Comparison of ENCODE assay signal across 7 cellular contexts in the genomic region with DNA sequence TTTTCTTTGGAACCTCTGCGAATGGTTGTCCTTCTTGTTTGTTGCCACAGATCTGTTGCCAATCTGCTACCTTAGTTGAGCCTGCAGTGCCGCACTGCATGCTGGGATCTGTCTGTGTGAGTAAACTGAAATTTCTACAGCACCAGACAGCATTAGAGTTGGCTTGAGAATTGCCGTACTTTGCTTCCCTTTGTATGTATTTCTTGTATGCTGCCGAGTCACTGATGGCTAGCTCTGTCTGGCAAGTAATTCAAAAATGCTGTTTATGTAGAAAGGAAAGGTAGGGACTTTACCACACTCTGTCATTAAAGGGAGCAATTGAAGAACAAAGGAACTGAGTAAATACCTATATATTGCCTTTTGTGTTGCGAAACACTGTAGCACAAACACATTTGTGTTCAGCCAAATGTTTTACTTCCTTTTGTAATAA.
DNase-seq lines count a peak whose midpoint lies in the region; ATAC-seq and TF ChIP-seq lines count a peak whose summit lies in the region.

No MANE protein-coding gene starts in this region.

- H3K9me2 ChIP-seq in MM.1S (replicated peaks; ENCODE audit: insufficient read depth, low read length): no peaks in the 10 kb centered on the region

- H3K27ac ChIP-seq in MM.1S (ENCODE audit: low read length): peak overlapping the region; percentile 62; the same call in 1 of the 2 replicates
- H3K27ac ChIP-seq in layer of hippocampus (ENCODE audit: low read depth, low read length): peak overlapping the region; percentile 63
- H3K27ac ChIP-seq in upper lobe of left lung: peak overlapping the region; percentile 20 to 37 (median 26)

- 42 to 46% methylated on average over 5 of the region's 5 CpGs for WGBS in upper lobe of left lung, 2 donors

- TF ChIP-seq POLR2A in upper lobe of left lung (IDR thresholded peaks at IDR 0.05) (no peak), erythroblast (IDR thresholded peaks at IDR 0.05; ENCODE audit: low read length) (no peak)

- peaks cover 4% of the 10 kb centered on the region; the same call in 1 of the 2 replicates for H3F3A ChIP-seq in MM.1S (ENCODE audit: insufficient read depth, low read length)

- no peak for TF ChIP-seq EP300 in upper lobe of left lung (IDR thresholded peaks at IDR 0.05)

- no peaks in the 10 kb centered on the region for H3K27me3 ChIP-seq in MM.1S (replicated peaks; ENCODE audit: insufficient read depth, low read length)
- no peaks in the 10 kb centered on the region for H3K27me3 ChIP-seq in layer of hippocampus (ENCODE audit: control insufficient read depth, insufficient read depth, low read length)
- H3K27me3 ChIP-seq in upper lobe of left lung: no peaks in the 10 kb centered on the region

- no peak for TF ChIP-seq CTCF in MM.1S (IDR thresholded peaks at IDR 0.05; ENCODE audit: low read length)
- TF ChIP-seq CTCF in upper lobe of left lung (IDR thresholded peaks at IDR 0.05): no peak

- H3K4me2 ChIP-seq in MM.1S (ENCODE audit: low read depth, low read length): peak overlapping the region; percentile 71

- peak; percentile 51 to 73 for ATAC-seq in upper lobe of left lung (ENCODE audit: low FRiP score in 2 of 2)
- ATAC-seq in GM19463 (IDR thresholded peaks at IDR 0.05; ENCODE audit: unreplicated experiment): no peak
- no peak for ATAC-seq in GM18867 (IDR thresholded peaks at IDR 0.05; ENCODE audit: unreplicated experiment)

- H3K9me3 ChIP-seq in MM.1S (replicated peaks; ENCODE audit: insufficient read depth, low read length) (no peaks in the 10 kb centered on the region), upper lobe of left lung (no peaks in the 10 kb centered on the region)

- DNase-seq in MM.1S: peak; percentile 80
- peak; percentile 70 for DNase-seq in astrocyte of the hippocampus (ENCODE audit: low read depth, low spot score)
- peak in 1 of 2 donors; percentile 71 for DNase-seq in upper lobe of left lung
- no peak for DNase-seq in erythroblast (lab: John Stamatoyannopoulos, UW)

- H3K9ac ChIP-seq in MM.1S (ENCODE audit: low read length): peak overlapping the region; percentile 43

- H4K20me1 ChIP-seq in MM.1S (ENCODE audit: insufficient read depth, low read length): no peaks in the 10 kb centered on the region

- no peaks in the 10 kb centered on the region for H3K79me2 ChIP-seq in MM.1S (ENCODE audit: low read length)

- H3K4me1 ChIP-seq in MM.1S (ENCODE audit: low read length) (peaks cover 11% of the 10 kb centered on the region), upper lobe of left lung (peaks cover 0 to 5% (median 0%) of the 10 kb centered on the region in 4 donors)

- no peaks in the 10 kb centered on the region for H3K36me3 ChIP-seq in MM.1S (replicated peaks; ENCODE audit: insufficient read depth, low read length)
- no peaks in the 10 kb centered on the region for H3K36me3 ChIP-seq in upper lobe of left lung

- H3K4me3 ChIP-seq in MM.1S (ENCODE audit: low read length) (peak overlapping the region; percentile 44), upper lobe of left lung (peak overlapping the region in 2 of 4 donors; percentile 26 to 30)

- peak overlapping the region; percentile 79 for H2AFZ ChIP-seq in MM.1S (ENCODE audit: low read length)

Comparison
In these comparisons a context has a peak if more than half of its experiments do, and no peak if none do; other contexts are left out.
1. DNase-seq: peak in MM.1S (single experiment) and astrocyte of the hippocampus (single experiment); none in erythroblast (0 of 2).
2. ATAC-seq: peak in upper lobe of left lung (2 of 2); none in GM19463 (single experiment) and GM18867 (single experiment).
3. Peak in every context shown above with its lines, with median percentiles within 50 percentile points of each other: H3K27ac ChIP-seq.